8 cellular contexts compared by ENCODE assay signal in the genomic region with DNA sequence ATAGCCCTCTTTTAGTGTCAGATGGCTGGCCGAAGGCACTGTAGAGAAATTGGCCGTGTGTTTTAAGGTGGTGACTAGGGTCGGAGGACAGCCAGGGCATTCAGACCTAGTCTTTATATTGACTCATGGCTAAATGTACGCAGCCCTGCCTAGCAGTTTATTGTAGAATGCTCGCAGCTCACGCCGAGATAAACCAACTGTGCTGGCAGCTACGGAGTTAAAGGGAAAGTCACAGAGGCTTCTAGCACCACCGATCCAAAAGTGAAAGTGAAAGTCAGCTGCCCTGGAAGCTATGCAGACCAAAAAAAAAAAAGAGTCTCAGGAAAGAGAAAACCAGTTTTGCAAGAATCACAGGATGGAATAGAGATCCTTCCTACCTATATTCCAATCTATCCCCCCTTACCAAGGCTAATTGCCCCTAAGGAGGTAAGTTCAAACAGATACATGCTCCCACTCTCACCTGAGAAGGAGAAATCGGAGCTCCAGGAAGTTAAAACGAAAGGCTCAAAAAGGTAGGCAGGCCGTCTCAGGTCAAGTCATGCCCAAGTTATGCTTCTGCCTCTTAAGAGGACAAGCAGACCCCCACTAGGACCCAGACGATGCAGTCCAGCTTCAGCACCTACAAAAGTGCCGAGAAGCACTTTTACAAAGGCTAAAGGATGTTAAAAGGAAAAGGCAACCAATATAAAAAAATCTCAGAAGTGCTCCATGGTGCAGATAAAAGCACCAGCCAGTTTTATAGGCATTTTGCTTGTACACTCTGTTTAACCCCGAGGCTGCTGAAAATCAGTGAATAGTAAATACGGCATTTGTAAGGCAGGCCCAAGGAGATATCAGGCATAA. TPM values are rescaled to one million over a fixed set of nuclear protein-coding genes. Genes with fewer than 3 reads are reported as not detected.
DNase-seq lines count a peak whose midpoint lies in the region; ATAC-seq and TF ChIP-seq lines count a peak whose summit lies in the region.

No MANE protein-coding gene starts in this region.

- in situ Hi-C loops in SK-MEL-5 (cut with HindIII; ENCODE audit: low pct_unique_long_range_greater_than_20kb, low sequenced_read_pairs), result no loop called here

- no peak overlapping the region for H3K27ac Mint-ChIP-seq in CD14-positive monocyte

- H3K4me3 ChIP-seq in adrenal gland, result peak overlapping the region; percentile 60 to 92 (median 76)

- no peaks in the 10 kb centered on the region for H3K27me3 ChIP-seq in adrenal gland

- DNase-seq in ELR (ENCODE audit: low read depth), result peak; percentile 88
- DNase-seq in H4 (ENCODE audit: low spot score), result peak; percentile 94
- DNase-seq in Kasumi-1 (lab: John Stamatoyannopoulos, UW), result peak; percentile 42 to 44
- DNase-seq in SK-MEL-5 (ENCODE audit: low read depth, low spot score), result peak; percentile 80
- DNase-seq in adrenal gland, result peak; percentile 67 to 86 (median 77)
- DNase-seq in left cardiac atrium, result peak; percentile 52
- peak in 8 of 10 donors; percentile 19 to 89 (median 62) for DNase-seq in posterior cingulate gyrus
- DNase-seq in CD14-positive monocyte (ENCODE audit: low spot score), result no peak

- peak overlapping the region; percentile 77 to 99 (median 93) for H3K27ac ChIP-seq in adrenal gland

- H3K27me3 Mint-ChIP-seq in CD14-positive monocyte (ENCODE audit: low read depth in 3 of 3), result no peaks in the 10 kb centered on the region

- intact Hi-C loops in adrenal gland (cut with DNase I) (no loop called here), left cardiac atrium (cut with DNase I) (no loop called here), posterior cingulate gyrus (cut with DNase I) (no loop called here), CD14-positive monocyte (cut with micrococcal nuclease) (loop anchor here in 1 of 2 donors (5.0 kb wide), 1 partner anchor 42 kb away; a partner anchor contains a TSS)

- 1 to 2% (median 1%) methylated on average over 16 of the region's 16 CpGs for WGBS in adrenal gland, 4 donors

- TF ChIP-seq CTCF in adrenal gland (IDR thresholded peaks at IDR 0.05) (no peak), CD14-positive monocyte (IDR thresholded peaks at IDR 0.05) (no peak)

- TF ChIP-seq POLR2A in adrenal gland (IDR thresholded peaks at IDR 0.05), result no peak

- peaks cover 22 to 44% of the 10 kb centered on the region in 2 donors for H3K4me1 ChIP-seq in adrenal gland (replicated peaks in 1 of 2)

- peaks cover 4 to 16% (median 8%) of the 10 kb centered on the region in 7 donors for H3K9me3 Mint-ChIP-seq in CD14-positive monocyte

- H3K36me3 ChIP-seq in adrenal gland (replicated peaks in 1 of 2), result no peaks in the 10 kb centered on the region

- H3K36me3 Mint-ChIP-seq in CD14-positive monocyte, result no peaks in the 10 kb centered on the region

- peaks cover 11% of the 10 kb centered on the region for H3K4me1 Mint-ChIP-seq in CD14-positive monocyte

- no peak overlapping the region for H3K4me3 Mint-ChIP-seq in CD14-positive monocyte

- H3K9me3 ChIP-seq in adrenal gland (replicated peaks in 1 of 3), result no peaks in the 10 kb centered on the region

- peak; percentile 80 to 86 for ATAC-seq in left cardiac atrium

RNA-seq across cellular contexts. Expression of a gene that starts 24.8 kb away (rescaled TPM):
- total RNA-seq in H4 (2014; rRNA removed; shearing (Covaris generic)), result not detected in 2 replicates
- total RNA-seq in SK-MEL-5 (2014; rRNA removed; shearing (Covaris generic)), result 0.50 and 1.2 TPM in 2 replicates
- 0.09 and 0.17 TPM in 2 replicates for polyA plus RNA-seq in SK-MEL-5 (2015; cell fraction: cytosol; rRNA removed)
- polyA plus RNA-seq in SK-MEL-5 (2015; cell fraction: nucleus; rRNA removed), result 2.6 and 6.7 TPM in 2 replicates
- total RNA-seq in adrenal gland, result 1 to 10 TPM in 3 of 8 donors, under 1 TPM in 3, not detected in 2; 0.25 to 5.2 (median 1.0) TPM
- 1 to 10 TPM; 1.5 to 2.4 (median 2.4) TPM for polyA plus RNA-seq in adrenal gland
- total RNA-seq in left cardiac atrium, result 1 to 10 TPM in 1 of 2 donors, under 1 TPM in 1; 0.65 to 3.3 TPM
- 1 to 10 TPM; 1.3 TPM for polyA plus RNA-seq in CD14-positive monocyte

RNA-seq across cellular contexts. Expression of a gene that starts 44.5 kb away (rescaled TPM):
- total RNA-seq in H4 (2014; rRNA removed; shearing (Covaris generic)), result not detected in 2 replicates
- 0.16 TPM in 1 of 2 replicates, not detected in the other for total RNA-seq in SK-MEL-5 (2014; rRNA removed; shearing (Covaris generic))
- not detected in 2 replicates for polyA plus RNA-seq in SK-MEL-5 (2015; cell fraction: cytosol; rRNA removed)
- polyA plus RNA-seq in SK-MEL-5 (2015; cell fraction: nucleus; rRNA removed), result 1.2 and 2.2 TPM in 2 replicates
- not detected for total RNA-seq in adrenal gland
- under 1 TPM in 1 of 3 donors, not detected in 2; 0.22 TPM for polyA plus RNA-seq in adrenal gland
- total RNA-seq in left cardiac atrium, result under 1 TPM in 1 of 2 donors, not detected in 1; 0.77 TPM
- not detected for polyA plus RNA-seq in CD14-positive monocyte

RNA-seq across cellular contexts. Expression of a gene that starts 55.3 kb away (rescaled TPM):
- 0.37 TPM in 1 of 2 replicates, not detected in the other for total RNA-seq in H4 (2014; rRNA removed; shearing (Covaris generic))
- 0.66 and 1.7 TPM in 2 replicates for total RNA-seq in SK-MEL-5 (2014; rRNA removed; shearing (Covaris generic))
- 0.44 and 0.58 TPM in 2 replicates for polyA plus RNA-seq in SK-MEL-5 (2015; cell fraction: cytosol; rRNA removed)
- polyA plus RNA-seq in SK-MEL-5 (2015; cell fraction: nucleus; rRNA removed), result 4.3 and 4.5 TPM in 2 replicates
- total RNA-seq in adrenal gland (not detected), left cardiac atrium (not detected)
- polyA plus RNA-seq in adrenal gland (under 1 TPM in 1 of 3 donors, not detected in 2; 0.26 TPM), CD14-positive monocyte (not detected)

RNA-seq across cellular contexts. Expression of a gene that starts 57.4 kb away (rescaled TPM):
- total RNA-seq in H4 (2014; rRNA removed; shearing (Covaris generic)), result 0.77 and 6.7 TPM in 2 replicates
- not detected in 2 replicates for total RNA-seq in SK-MEL-5 (2014; rRNA removed; shearing (Covaris generic))
- not detected in 2 replicates for polyA plus RNA-seq in SK-MEL-5 (2015; cell fraction: cytosol; rRNA removed)
- polyA plus RNA-seq in SK-MEL-5 (2015; cell fraction: nucleus; rRNA removed), result not detected in 2 replicates
- total RNA-seq in adrenal gland (1 to 10 TPM in 3 of 8 donors, under 1 TPM in 5; 0.12 to 3.1 (median 0.68) TPM), left cardiac atrium (1 to 10 TPM; 2.4 to 3.6 TPM)
- polyA plus RNA-seq in adrenal gland (1 to 10 TPM in 1 of 3 donors, under 1 TPM in 2; 0.10 to 1.1 (median 0.16) TPM), CD14-positive monocyte (under 1 TPM; 0.51 to 0.79 TPM)
